21 cellular contexts compared by ENCODE assay signal in genomic region chr22:33894036-33894435, GRCh38.
"Had no signal": no experiment of that assay in that cellular context is flagged by ENCODE, and none has a peak within 500 bp of the region (broad histone marks: within the 10 kb centered on the region; RNA-seq: fewer than 3 reads in every experiment).

No MANE protein-coding gene starts in this region.

- DNase-seq: activated CD4-positive, alpha-beta T cell treated with anti-CD3 and anti-CD28 coated beads for 48 hours; activated CD4-positive, alpha-beta T cell treated with anti-CD3 and anti-CD28 coated beads, Interleukin-2, amount 50 U/mL, for 4 hours; activated CD4-positive, CD25-positive, alpha-beta regulatory T cell treated with anti-CD3 and anti-CD28 coated beads, Interleukin-2, amount 50 U/mL, for 72 hours; activated CD8-positive, alpha-beta memory T cell treated with anti-CD3 and anti-CD28 coated beads, Interleukin-2, amount 50 U/mL, for 48 hours; activated CD8-positive, alpha-beta T cell treated with anti-CD3 and anti-CD28 coated beads, Interleukin-2, amount 10 ng/mL, durations not matched to agents 7 days and 5 days; activated naive CD4-positive, alpha-beta T cell treated with anti-CD3 and anti-CD28 coated beads, Interleukin-2, amount 50 U/mL, for 16 hours; activated naive CD8-positive, alpha-beta T cell treated with anti-CD3 and anti-CD28 coated beads, Interleukin-2, amount 10 ng/mL, durations not matched to agents 7 days and 5 days; activated T-cell treated with anti-CD3 and anti-CD28 coated beads, Interleukin-2, amount 50 U/mL, for 1 hour; anterior cingulate cortex; caudate nucleus; Kasumi-1; KBM-7; NCI-H1048; NCI-H2029; NCI-H524; SHP77 treated with DMSO at 0.1 percent for 48 hours had no signal

- H3K36me3 ChIP-seq: adrenal gland, breast epithelium had no signal

- H3K27ac Mint-ChIP-seq: activated CD8-positive, alpha-beta T cell treated with anti-CD3 and anti-CD28 coated beads, Interleukin-2, amount 10 ng/mL, durations not matched to agents 7 days and 5 days; activated naive CD8-positive, alpha-beta T cell treated with anti-CD3 and anti-CD28 coated beads, Interleukin-2, amount 10 ng/mL, durations not matched to agents 7 days and 5 days; T-helper 1 cell treated with Interleukin-12 subunit alpha and Interleukin-12 subunit beta and Interleukin-4 antibody, amounts not matched to agents 30 μg/mL and 1 μg/mL, for 36 hours had no signal

- H3K27me3 Mint-ChIP-seq: activated naive CD8-positive, alpha-beta T cell treated with anti-CD3 and anti-CD28 coated beads, Interleukin-2, amount 10 ng/mL, durations not matched to agents 7 days and 5 days had no signal

- H3K4me3 Mint-ChIP-seq: activated CD8-positive, alpha-beta T cell treated with anti-CD3 and anti-CD28 coated beads, Interleukin-2, amount 10 ng/mL, durations not matched to agents 7 days and 5 days; activated naive CD8-positive, alpha-beta T cell treated with anti-CD3 and anti-CD28 coated beads, Interleukin-2, amount 10 ng/mL, durations not matched to agents 7 days and 5 days; T-helper 1 cell treated with Interleukin-12 subunit alpha and Interleukin-12 subunit beta and Interleukin-4 antibody, amounts not matched to agents 30 μg/mL and 1 μg/mL, for 36 hours; WTC11 had no signal

- H3K9me3 ChIP-seq: adrenal gland, breast epithelium had no signal

- ATAC-seq: activated CD8-positive, alpha-beta T cell treated with anti-CD3 and anti-CD28 coated beads, Interleukin-2, amount 10 ng/mL, durations not matched to agents 7 days and 5 days; WTC11 had no signal

- H3K4me1 ChIP-seq: breast epithelium had no signal

- H3K36me3 Mint-ChIP-seq: activated naive CD8-positive, alpha-beta T cell treated with anti-CD3 and anti-CD28 coated beads, Interleukin-2, amount 10 ng/mL, durations not matched to agents 7 days and 5 days had no signal

- H3K4me1 Mint-ChIP-seq: activated naive CD8-positive, alpha-beta T cell treated with anti-CD3 and anti-CD28 coated beads, Interleukin-2, amount 10 ng/mL, durations not matched to agents 7 days and 5 days had no signal

- H3K27me3 ChIP-seq: adrenal gland, breast epithelium had no signal

- H3K27ac ChIP-seq: breast epithelium had no signal

- FAIRE-seq: RCC 7860 had no signal

- H3K4me3 ChIP-seq: adrenal gland, breast epithelium had no signal
